ENCODE assay signal across 9 cellular contexts in the genomic region with DNA sequence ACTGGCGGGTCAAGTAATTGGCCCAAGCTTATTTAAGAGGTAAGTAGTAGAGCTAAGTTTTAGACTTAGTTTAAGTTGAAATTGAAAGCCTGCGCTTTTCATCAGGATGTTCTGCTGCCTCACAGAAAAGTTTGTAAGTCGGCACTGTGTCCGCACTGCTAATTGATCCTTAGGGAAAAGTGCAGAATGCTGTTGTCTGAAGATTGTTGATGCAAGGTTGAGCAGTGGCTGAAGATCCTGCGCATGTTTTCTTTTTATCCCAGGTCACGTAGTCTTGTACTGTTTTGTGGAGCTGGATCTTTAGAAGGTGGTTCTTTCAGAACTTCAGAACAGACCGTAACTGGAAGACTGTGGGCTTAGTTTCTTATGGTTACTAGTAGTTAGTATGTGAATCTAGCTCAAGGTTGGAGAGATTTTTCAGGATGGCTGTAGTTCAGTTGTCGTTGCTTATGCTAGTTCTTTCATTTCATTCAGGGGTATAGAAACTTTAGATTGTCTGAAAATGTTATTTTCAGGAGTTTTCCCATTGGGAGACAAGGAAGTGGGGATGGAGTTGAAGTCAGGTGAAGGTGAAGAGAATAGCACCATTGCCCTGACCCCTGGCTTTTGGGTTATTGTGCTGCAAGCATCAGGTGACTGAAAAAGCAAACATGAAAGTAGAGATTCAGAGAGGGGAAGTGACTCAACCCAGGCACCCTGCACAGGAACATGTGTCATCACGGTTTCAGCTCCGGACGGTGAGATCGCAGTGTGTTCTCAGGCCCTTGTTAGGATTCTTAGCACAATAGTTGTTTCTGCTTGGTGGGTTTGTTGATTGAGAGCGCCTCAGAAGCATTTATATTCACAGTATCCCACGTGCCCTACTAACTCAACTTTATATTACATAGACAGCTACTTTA. TPM values are rescaled to one million over a fixed set of nuclear protein-coding genes. Genes with fewer than 3 reads are reported as not detected.
A peak's percentile ranks its signal among the peaks of the same experiment; 100 is the strongest.
DNase-seq lines count a peak whose midpoint lies in the region; ATAC-seq and TF ChIP-seq lines count a peak whose summit lies in the region.
"Had no signal": no experiment of that assay in that cellular context is flagged by ENCODE, and none has a peak within 500 bp of the region (broad histone marks: within the 10 kb centered on the region; RNA-seq: fewer than 3 reads in every experiment).

No MANE protein-coding gene starts in this region.

- peak overlapping the region; percentile 48 for H3K27ac ChIP-seq in suprapubic skin
- H3K27ac ChIP-seq: 22Rv1 had no signal

- no peak for TF ChIP-seq POLR2A in suprapubic skin (IDR thresholded peaks at IDR 0.05)

- H3K27me3 Mint-ChIP-seq in nephron progenitor cell (ENCODE audit: low read depth, poor library complexity): no peaks in the 10 kb centered on the region

- no peaks in the 10 kb centered on the region for H3K27me3 ChIP-seq in suprapubic skin

- peaks cover 61% of the 10 kb centered on the region for H3K4me1 Mint-ChIP-seq in nephron progenitor cell

- no peaks in the 10 kb centered on the region for H3K9me3 ChIP-seq in suprapubic skin

- H3K4me3 Mint-ChIP-seq in nephron progenitor cell: peak overlapping the region; percentile 33

- ATAC-seq in HG02884 (IDR thresholded peaks at IDR 0.05; ENCODE audit: unreplicated experiment): peak; percentile 97
- peak; percentile 95 for ATAC-seq in esophagus mucosa

- TF ChIP-seq CTCF in nephron progenitor cell (IDR thresholded peaks at IDR 0.05) (no peak), suprapubic skin (IDR thresholded peaks at IDR 0.05) (no peak)

- DNase-seq in DMS 273 (lab: John Stamatoyannopoulos, UW; ENCODE audit: unreplicated experiment) (peak; percentile 8), DMS 273 treated with DMSO at 0.1 percent for 48 hours (lab: John Stamatoyannopoulos, UW) (no peak), NCI-H226 (peak; percentile 89), nephron progenitor cell (peak; percentile 16), suprapubic skin (ENCODE audit: low spot score in 2 of 2) (peak; percentile 70 to 82)
- DNase-seq in activated CD8-positive, alpha-beta memory T cell treated with anti-CD3 and anti-CD28 coated beads for 1 hour (ENCODE audit: extremely low read depth in 1 of 2, low read depth in 1 of 2): peak; percentile 52 to 58

- H3K36me3 Mint-ChIP-seq in nephron progenitor cell (ENCODE audit: low read depth): peaks cover 50% of the 10 kb centered on the region

- H3K4me3 ChIP-seq in suprapubic skin: peak overlapping the region; percentile 10

- H3K36me3 ChIP-seq in suprapubic skin: no peaks in the 10 kb centered on the region

- H3K9me3 Mint-ChIP-seq in nephron progenitor cell: peaks cover 25% of the 10 kb centered on the region

- WGBS in suprapubic skin: 59% methylated on average over 14 of the region's 14 CpGs

- H3K27ac Mint-ChIP-seq in nephron progenitor cell: peak overlapping the region; percentile 92

- no peak for TF ChIP-seq EP300 in suprapubic skin (IDR thresholded peaks at IDR 0.05)

- H3K4me1 ChIP-seq in suprapubic skin: peaks cover 28% of the 10 kb centered on the region

RNA-seq across cellular contexts. Expression of a gene that starts 32.8 kb away (rescaled TPM):
- total RNA-seq in esophagus mucosa (84.9 TPM), suprapubic skin (100 to 1,000 TPM; 124 to 249 (median 163) TPM)
